In genomic region chr6:1667805-1668175, GRCh38 we compare ENCODE assay signal across 30 cellular contexts. TPM values are rescaled to one million over a fixed set of nuclear protein-coding genes. Genes with fewer than 3 reads are reported as not detected.
"Had no signal": no experiment of that assay in that cellular context is flagged by ENCODE, and none has a peak within 500 bp of the region (broad histone marks: within the 10 kb centered on the region; RNA-seq: fewer than 3 reads in every experiment).

No MANE protein-coding gene starts in this region.

- H3K27me3 ChIP-seq: adrenal gland, body of pancreas, brain microvascular endothelial cell, breast epithelium had no signal

- H3K4me3 ChIP-seq: adrenal gland, body of pancreas, breast epithelium had no signal

- H3K36me3 ChIP-seq: adrenal gland, brain microvascular endothelial cell, breast epithelium had no signal

- ATAC-seq: activated CD8-positive, alpha-beta T cell treated with anti-CD3 and anti-CD28 coated beads for 36 hours; activated naive CD4-positive, alpha-beta T cell treated with anti-CD3 and anti-CD28 coated beads, Interleukin-2, amount 50 U/mL, for 72 hours; activated T-cell treated with anti-CD3 and anti-CD28 coated beads, Interleukin-2, amount 50 U/mL, for 4 hours; activated T-cell treated with anti-CD3 and anti-CD28 coated beads, Interleukin-2, amount 50 U/mL, for 72 hours; activated T-helper 17 cell treated with anti-CD3 and anti-CD28 coated beads, Interleukin-2, amount 50 U/mL, for 72 hours; body of pancreas had no signal

- H3K4me1 ChIP-seq: adrenal gland, body of pancreas, breast epithelium had no signal

- H3K27ac ChIP-seq: adrenal gland, body of pancreas, brain microvascular endothelial cell, breast epithelium, VCaP had no signal

- DNase-seq: activated B cell treated with CpG ODN at 0.5 μM for 24 hours; activated CD4-positive, alpha-beta memory T cell treated with anti-CD3 and anti-CD28 coated beads for 36 hours; activated CD4-positive, alpha-beta T cell treated with anti-CD3 and anti-CD28 coated beads for 4 hours; activated CD4-positive, alpha-beta T cell treated with anti-CD3 and anti-CD28 coated beads, Interleukin-2, amount 10 ng/mL, durations not matched to agents 24 days and 14 days; activated CD4-positive, alpha-beta T cell treated with anti-CD3 and anti-CD28 coated beads, Interleukin-2, amount 50 U/mL, for 1 hour; activated CD4-positive, alpha-beta T cell treated with anti-CD3 and anti-CD28 coated beads, Interleukin-2, amount 50 U/mL, for 4 hours; activated CD4-positive, CD25-positive, alpha-beta regulatory T cell treated with anti-CD3 and anti-CD28 coated beads, Interleukin-2, amount 50 U/mL, for 72 hours; activated CD8-positive, alpha-beta memory T cell treated with anti-CD3 and anti-CD28 coated beads, Interleukin-2, amount 50 U/mL, for 4 hours; activated CD8-positive, alpha-beta T cell treated with anti-CD3 and anti-CD28 coated beads for 36 hours; activated effector memory CD4-positive, alpha-beta T cell treated with anti-CD3 and anti-CD28 coated beads, Interleukin-2, amount 50 U/mL, for 16 hours; activated gamma-delta T cell treated with Interleukin-2 at 50 U/mL for 16 hours; activated naive CD4-positive, alpha-beta T cell; activated naive CD4-positive, alpha-beta T cell treated with anti-CD3 and anti-CD28 coated beads for 36 hours; activated naive CD4-positive, alpha-beta T cell treated with anti-CD3 and anti-CD28 coated beads, Interleukin-2, amount 50 U/mL, for 16 hours; activated naive CD8-positive, alpha-beta T cell treated with anti-CD3 and anti-CD28 coated beads for 36 hours; activated T-cell treated with anti-CD3 and anti-CD28 coated beads for 4 hours; activated T-cell treated with anti-CD3 and anti-CD28 coated beads, Interleukin-2, amount 50 U/mL, for 1 hour; activated T-cell treated with anti-CD3 and anti-CD28 coated beads, Interleukin-2, amount 50 U/mL, for 4 hours; activated T-cell treated with anti-CD3 and anti-CD28 coated beads, Interleukin-2, amount 50 U/mL, for 72 hours; adrenal gland; aorta; body of pancreas; brain microvascular endothelial cell; central memory CD4-positive, alpha-beta T cell; T-helper 2 cell; T-helper 9 cell had no signal

- H3K9me3 ChIP-seq: adrenal gland, body of pancreas, breast epithelium had no signal

RNA-seq across cellular contexts. Expression of gene FOXC1, which starts 58.1 kb away (rescaled TPM):
- total RNA-seq: activated naive CD4-positive, alpha-beta T cell treated with anti-CD3 and anti-CD28 coated beads for 36 hours; activated naive CD8-positive, alpha-beta T cell treated with anti-CD3 and anti-CD28 coated beads for 36 hours; activated T-helper 17 cell treated with anti-CD3 and anti-CD28 coated beads, Interleukin-2, amount 50 U/mL, for 72 hours had no signal
